8 cellular contexts compared by ENCODE assay signal in genomic region chr10:132536964-132537712, GRCh38. TPM values are rescaled to one million over a fixed set of nuclear protein-coding genes. Genes with fewer than 3 reads are reported as not detected.
DNase-seq lines count a peak whose midpoint lies in the region; ATAC-seq, FAIRE-seq and TF ChIP-seq lines count a peak whose summit lies in the region.

No MANE protein-coding gene starts in this region.

- H3K4me1 ChIP-seq in astrocyte (ENCODE audit: insufficient read depth, low read length), result peaks cover 82% of the 10 kb centered on the region

- no peaks in the 10 kb centered on the region for H3K36me3 ChIP-seq in astrocyte (ENCODE audit: insufficient read depth, low read length)

- H3K9me3 Mint-ChIP-seq in T-helper 2 cell treated with Interferon-gamma antibody and Interleukin-4, amounts not matched to agents 5 μg/mL and 100 μg/mL, for 36 hours, result no peaks in the 10 kb centered on the region
- peaks cover 4% of the 10 kb centered on the region for H3K9me3 Mint-ChIP-seq in astrocyte (ENCODE audit: unreplicated experiment)

- peaks cover 40% of the 10 kb centered on the region for H4K20me1 ChIP-seq in astrocyte (ENCODE audit: insufficient read depth, low read length)

- H3K4me3 Mint-ChIP-seq in T-helper 2 cell treated with Interferon-gamma antibody and Interleukin-4, amounts not matched to agents 5 μg/mL and 100 μg/mL, for 36 hours, result peak overlapping the region; percentile 34
- peak overlapping the region; percentile 85 for H3K4me3 Mint-ChIP-seq in astrocyte (ENCODE audit: unreplicated experiment)

- H3K27me3 Mint-ChIP-seq in T-helper 2 cell treated with Interferon-gamma antibody and Interleukin-4, amounts not matched to agents 5 μg/mL and 100 μg/mL, for 36 hours (ENCODE audit: low read depth), result peaks cover 9% of the 10 kb centered on the region
- H3K27me3 Mint-ChIP-seq in astrocyte (ENCODE audit: low read depth, unreplicated experiment), result peaks cover 4% of the 10 kb centered on the region

- peaks cover 5% of the 10 kb centered on the region for H3K36me3 Mint-ChIP-seq in T-helper 2 cell treated with Interferon-gamma antibody and Interleukin-4, amounts not matched to agents 5 μg/mL and 100 μg/mL, for 36 hours (ENCODE audit: low read depth)
- no peaks in the 10 kb centered on the region for H3K36me3 Mint-ChIP-seq in astrocyte (ENCODE audit: low read depth, unreplicated experiment)

- peak overlapping the region; percentile 41 for H3K27ac Mint-ChIP-seq in T-helper 2 cell treated with Interferon-gamma antibody and Interleukin-4, amounts not matched to agents 5 μg/mL and 100 μg/mL, for 36 hours
- no peak overlapping the region for H3K27ac Mint-ChIP-seq in astrocyte (ENCODE audit: unreplicated experiment)

- ATAC-seq in HG02870 (IDR thresholded peaks at IDR 0.05; ENCODE audit: unreplicated experiment), result peak; percentile 89

- peaks cover 61% of the 10 kb centered on the region for H3K79me2 ChIP-seq in astrocyte (ENCODE audit: insufficient read depth, low read length)

- H3K4me1 Mint-ChIP-seq in T-helper 2 cell treated with Interferon-gamma antibody and Interleukin-4, amounts not matched to agents 5 μg/mL and 100 μg/mL, for 36 hours (ENCODE audit: low read depth), result peaks cover 40% of the 10 kb centered on the region
- H3K4me1 Mint-ChIP-seq in astrocyte (ENCODE audit: low read depth, unreplicated experiment), result peaks cover 66% of the 10 kb centered on the region

- DNase-seq in GM13977 (ENCODE audit: low spot score) (peak; percentile 100), NCI-H1436 treated with DMSO at 0.1 percent for 48 hours (lab: John Stamatoyannopoulos, UW) (peak; percentile 94), astrocyte (ENCODE audit: low read depth) (peak; percentile 91), hepatic stellate cell (ENCODE audit: low spot score) (peak; percentile 97), renal cortical epithelial cell (ENCODE audit: low read depth) (peak; percentile 91), NCI-H510A treated with DMSO at 0.1 percent for 48 hours (lab: John Stamatoyannopoulos, UW) (no peak)
- DNase-seq in T-helper 2 cell treated with Interferon-gamma antibody and Interleukin-4, amounts not matched to agents 5 μg/mL and 100 μg/mL, for 36 hours (ENCODE audit: low spot score), result peak; percentile 100

- peak overlapping the region; percentile 54 for H2AFZ ChIP-seq in astrocyte (ENCODE audit: low read depth, low read length)

- H3K9ac ChIP-seq in astrocyte (ENCODE audit: low read length), result peak overlapping the region; percentile 81

- in situ Hi-C loops in GM13977 (cut with MboI; ENCODE audit: low pct_unique_long_range_greater_than_20kb, low sequenced_read_pairs, unreplicated experiment), result no loop called here

- peak overlapping the region; percentile 78 for H3K4me3 ChIP-seq in astrocyte (ENCODE audit: insufficient read depth, low read depth, low read length)

- peak overlapping the region; percentile 88 for H3K4me2 ChIP-seq in astrocyte (ENCODE audit: low read length)

- H3K27me3 ChIP-seq in astrocyte (ENCODE audit: insufficient read depth, low read length), result no peaks in the 10 kb centered on the region

- no peak for FAIRE-seq in astrocyte (lab: Jason Lieb, UNC)

- TF ChIP-seq CTCF in GM13977 (IDR thresholded peaks at IDR 0.05; ENCODE audit: extremely low read depth, insufficient read depth, missing control alignments), result peak; percentile 48
- TF ChIP-seq CTCF in astrocyte (IDR thresholded peaks at IDR 0.05; ENCODE audit: insufficient read depth, low read depth, low read length), result no peak

- no peaks in the 10 kb centered on the region for H3K9me3 ChIP-seq in astrocyte (ENCODE audit: insufficient read depth, low read depth, low read length)

- peak overlapping the region; percentile 74 for H3K27ac ChIP-seq in astrocyte (ENCODE audit: low read depth, low read length)

RNA-seq across cellular contexts. Expression of gene INPP5A, which starts 0.4 kb away (rescaled TPM):
- total RNA-seq in astrocyte, result 29.2 and 39.1 TPM in 2 replicates
- 30.7 and 40.8 TPM in 2 replicates for total RNA-seq in renal cortical epithelial cell
